In the genomic region with DNA sequence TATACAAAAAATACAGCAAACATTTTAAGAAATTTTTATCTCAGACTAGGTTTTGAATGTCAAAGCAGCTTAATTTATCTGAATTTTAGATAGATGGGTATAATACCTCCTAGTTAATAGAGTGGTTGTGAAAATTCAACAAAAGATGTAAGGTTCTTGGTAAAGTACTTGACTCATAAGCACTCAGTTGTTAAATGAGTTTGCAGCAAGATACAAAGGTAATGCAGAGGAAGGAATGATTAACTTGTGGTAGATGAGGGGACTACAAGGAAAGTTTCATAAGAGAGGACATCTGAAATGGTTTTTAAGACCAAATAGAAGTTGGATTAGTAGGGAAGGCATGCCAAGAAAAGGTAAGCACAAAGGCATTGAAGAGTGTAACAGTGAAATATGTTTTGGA, we compare ENCODE assay signal across 15 cellular contexts. TPM values are rescaled to one million over a fixed set of nuclear protein-coding genes. Genes with fewer than 3 reads are reported as not detected.
A peak's percentile ranks its signal among the peaks of the same experiment; 100 is the strongest.
DNase-seq lines count a peak whose midpoint lies in the region; ATAC-seq lines count a peak whose summit lies in the region.
"Had no signal": no experiment of that assay in that cellular context is flagged by ENCODE, and none has a peak within 500 bp of the region (broad histone marks: within the 10 kb centered on the region; RNA-seq: fewer than 3 reads in every experiment).

No MANE protein-coding gene starts in this region.

- no peaks in the 10 kb centered on the region for H3K9me3 ChIP-seq in T-helper 17 cell (ENCODE audit: control insufficient read depth, low read length, poor library complexity, severe bottlenecking)
- H3K9me3 ChIP-seq: HAP-1 had no signal

- peak; percentile 31 to 63 for ATAC-seq in activated naive CD4-positive, alpha-beta T cell treated with anti-CD3 and anti-CD28 coated beads, Interleukin-2, amount 50 U/mL, for 72 hours
- ATAC-seq in activated T-helper 17 cell treated with anti-CD3 and anti-CD28 coated beads, Interleukin-2, amount 50 U/mL, for 72 hours (replicated peaks): peak; percentile 29
- ATAC-seq in stimulated activated effector memory CD8-positive, alpha-beta T cell treated with anti-CD3 and anti-CD28 coated beads, Interleukin-12 subunit alpha, Interleukin-12 subunit beta, amount 100 ng/mL, for 72 hours: peak; percentile 51
- no peak for ATAC-seq in T-helper 17 cell
- ATAC-seq: CD8-positive, alpha-beta T cell; GM12878; HepG2 had no signal

- intact Hi-C loops in activated naive CD4-positive, alpha-beta T cell treated with anti-CD3 and anti-CD28 coated beads for 36 hours (cut with micrococcal nuclease): no loop called here

- peaks cover 4% of the 10 kb centered on the region in 2 donors for H3K9me3 Mint-ChIP-seq in activated naive CD4-positive, alpha-beta T cell treated with anti-CD3 and anti-CD28 coated beads, Interleukin-2, amount 50 U/mL, for 72 hours
- peaks cover 1% of the 10 kb centered on the region for H3K9me3 Mint-ChIP-seq in activated naive CD4-positive, alpha-beta T cell treated with anti-CD3 and anti-CD28 coated beads for 36 hours
- H3K9me3 Mint-ChIP-seq in activated T-helper 17 cell treated with anti-CD3 and anti-CD28 coated beads, Interleukin-2, amount 50 U/mL, for 72 hours: no peaks in the 10 kb centered on the region
- peaks cover 3% of the 10 kb centered on the region for H3K9me3 Mint-ChIP-seq in stimulated activated effector memory CD8-positive, alpha-beta T cell treated with anti-CD3 and anti-CD28 coated beads, Interleukin-12 subunit alpha, Interleukin-12 subunit beta, amount 100 ng/mL, for 72 hours
- H3K9me3 Mint-ChIP-seq: CD8-positive, alpha-beta T cell had no signal

- H3K27me3 Mint-ChIP-seq in activated naive CD4-positive, alpha-beta T cell treated with anti-CD3 and anti-CD28 coated beads for 36 hours (ENCODE audit: low read depth): no peaks in the 10 kb centered on the region
- no peaks in the 10 kb centered on the region for H3K27me3 Mint-ChIP-seq in activated T-helper 17 cell treated with anti-CD3 and anti-CD28 coated beads, Interleukin-2, amount 50 U/mL, for 72 hours
- H3K27me3 Mint-ChIP-seq in T-helper 17 cell: no peaks in the 10 kb centered on the region
- H3K27me3 Mint-ChIP-seq: B cell had no signal

- peaks cover 9% of the 10 kb centered on the region for H3K4me1 Mint-ChIP-seq in activated naive CD4-positive, alpha-beta T cell treated with anti-CD3 and anti-CD28 coated beads for 36 hours (ENCODE audit: low read depth)
- H3K4me1 Mint-ChIP-seq in activated T-helper 17 cell treated with anti-CD3 and anti-CD28 coated beads, Interleukin-2, amount 50 U/mL, for 72 hours: no peaks in the 10 kb centered on the region
- H3K4me1 Mint-ChIP-seq in stimulated activated effector memory CD8-positive, alpha-beta T cell treated with anti-CD3 and anti-CD28 coated beads, Interleukin-12 subunit alpha, Interleukin-12 subunit beta, amount 100 ng/mL, for 72 hours: no peaks in the 10 kb centered on the region
- peaks cover 4% of the 10 kb centered on the region for H3K4me1 Mint-ChIP-seq in T-helper 17 cell
- H3K4me1 Mint-ChIP-seq: B cell had no signal

- H3K27ac Mint-ChIP-seq in activated naive CD4-positive, alpha-beta T cell treated with anti-CD3 and anti-CD28 coated beads, Interleukin-2, amount 50 U/mL, for 72 hours: no peak overlapping the region
- no peak overlapping the region for H3K27ac Mint-ChIP-seq in activated naive CD4-positive, alpha-beta T cell treated with anti-CD3 and anti-CD28 coated beads for 36 hours
- no peak overlapping the region for H3K27ac Mint-ChIP-seq in activated T-helper 17 cell treated with anti-CD3 and anti-CD28 coated beads, Interleukin-2, amount 50 U/mL, for 72 hours
- no peak overlapping the region for H3K27ac Mint-ChIP-seq in stimulated activated effector memory CD8-positive, alpha-beta T cell treated with anti-CD3 and anti-CD28 coated beads, Interleukin-12 subunit alpha, Interleukin-12 subunit beta, amount 100 ng/mL, for 72 hours
- no peak overlapping the region for H3K27ac Mint-ChIP-seq in T-helper 17 cell
- H3K27ac Mint-ChIP-seq: B cell; CD8-positive, alpha-beta T cell had no signal

- no peak overlapping the region for H3K4me3 Mint-ChIP-seq in activated naive CD4-positive, alpha-beta T cell treated with anti-CD3 and anti-CD28 coated beads for 36 hours
- H3K4me3 Mint-ChIP-seq in activated T-helper 17 cell treated with anti-CD3 and anti-CD28 coated beads, Interleukin-2, amount 50 U/mL, for 72 hours: no peak overlapping the region
- no peak overlapping the region for H3K4me3 Mint-ChIP-seq in stimulated activated effector memory CD8-positive, alpha-beta T cell treated with anti-CD3 and anti-CD28 coated beads, Interleukin-12 subunit alpha, Interleukin-12 subunit beta, amount 100 ng/mL, for 72 hours
- no peak overlapping the region for H3K4me3 Mint-ChIP-seq in T-helper 17 cell
- H3K4me3 Mint-ChIP-seq: B cell; CD8-positive, alpha-beta T cell had no signal

- no peak for DNase-seq in activated naive CD4-positive, alpha-beta T cell treated with anti-CD3 and anti-CD28 coated beads, Interleukin-2, amount 50 U/mL, for 72 hours (ENCODE audit: low spot score in 2 of 2)
- DNase-seq in activated naive CD4-positive, alpha-beta T cell treated with anti-CD3 and anti-CD28 coated beads for 36 hours: no peak
- DNase-seq in kidney glomerular epithelial cell (lab: John Stamatoyannopoulos, UW) (peak; percentile 8), EL (no peak), T-helper 17 cell (no peak)
- DNase-seq in stimulated activated effector memory CD8-positive, alpha-beta T cell treated with anti-CD3 and anti-CD28 coated beads, Interleukin-12 subunit alpha, Interleukin-12 subunit beta, amount 100 ng/mL, for 72 hours (ENCODE audit: low spot score in 2 of 2): no peak
- DNase-seq: Calu3; CD8-positive, alpha-beta T cell; DMS79 treated with DMSO at 0.1 percent for 48 hours; GM23248 had no signal

- CTCF ChIA-PET in activated naive CD4-positive, alpha-beta T cell treated with anti-CD3 and anti-CD28 coated beads for 36 hours (lab: Charles Lee): interaction anchor here (0.9 to 2.2 kb wide), 2 partner anchors 113 to 361 kb away, joined by 4 to 6 read pairs; no protein-coding TSS in a partner anchor

- peaks cover 22 to 55% of the 10 kb centered on the region in 2 donors for H3K36me3 Mint-ChIP-seq in activated naive CD4-positive, alpha-beta T cell treated with anti-CD3 and anti-CD28 coated beads, Interleukin-2, amount 50 U/mL, for 72 hours
- peaks cover 29% of the 10 kb centered on the region for H3K36me3 Mint-ChIP-seq in activated naive CD4-positive, alpha-beta T cell treated with anti-CD3 and anti-CD28 coated beads for 36 hours (ENCODE audit: low read depth)
- H3K36me3 Mint-ChIP-seq in activated T-helper 17 cell treated with anti-CD3 and anti-CD28 coated beads, Interleukin-2, amount 50 U/mL, for 72 hours (ENCODE audit: low read depth): peaks cover 85% of the 10 kb centered on the region
- H3K36me3 Mint-ChIP-seq in stimulated activated effector memory CD8-positive, alpha-beta T cell treated with anti-CD3 and anti-CD28 coated beads, Interleukin-12 subunit alpha, Interleukin-12 subunit beta, amount 100 ng/mL, for 72 hours: peaks cover 77% of the 10 kb centered on the region
- peaks cover 12% of the 10 kb centered on the region for H3K36me3 Mint-ChIP-seq in T-helper 17 cell (ENCODE audit: low read depth)

RNA-seq across cellular contexts. Expression of a gene that starts 37.4 kb away (rescaled TPM):
- 10 to 100 TPM; 35.0 to 73.9 TPM for total RNA-seq in activated naive CD4-positive, alpha-beta T cell treated with anti-CD3 and anti-CD28 coated beads, Interleukin-2, amount 50 U/mL, for 72 hours
- total RNA-seq in activated naive CD4-positive, alpha-beta T cell treated with anti-CD3 and anti-CD28 coated beads for 36 hours: 10 to 100 TPM; 19.0 to 22.1 TPM
- 10 to 100 TPM; 47.9 to 98.5 TPM for total RNA-seq in activated T-helper 17 cell treated with anti-CD3 and anti-CD28 coated beads, Interleukin-2, amount 50 U/mL, for 72 hours
- 10 to 100 TPM; 15.3 to 17.8 TPM for total RNA-seq in T-helper 17 cell

RNA-seq across cellular contexts. Expression of a gene that starts 37.7 kb away (rescaled TPM):
- total RNA-seq in activated naive CD4-positive, alpha-beta T cell treated with anti-CD3 and anti-CD28 coated beads, Interleukin-2, amount 50 U/mL, for 72 hours: 10 to 100 TPM; 28.6 to 42.8 TPM
- 10 to 100 TPM; 21.3 to 23.1 TPM for total RNA-seq in activated naive CD4-positive, alpha-beta T cell treated with anti-CD3 and anti-CD28 coated beads for 36 hours
- 10 to 100 TPM; 35.3 to 37.9 TPM for total RNA-seq in activated T-helper 17 cell treated with anti-CD3 and anti-CD28 coated beads, Interleukin-2, amount 50 U/mL, for 72 hours
- 10 to 100 TPM; 35.5 to 37.1 TPM for total RNA-seq in T-helper 17 cell
